38 cellular contexts compared by ENCODE assay signal in genomic region chr3:41593760-41594159, GRCh38.
"Had no signal": no experiment of that assay in that cellular context is flagged by ENCODE, and none has a peak within 500 bp of the region (broad histone marks: within the 10 kb centered on the region; RNA-seq: fewer than 3 reads in every experiment).

No MANE protein-coding gene starts in this region.

- H3K36me3 Mint-ChIP-seq: activated naive CD4-positive, alpha-beta T cell treated with anti-CD3 and anti-CD28 coated beads, Interleukin-2, amount 10 ng/mL, durations not matched to agents 7 days and 5 days; activated naive CD4-positive, alpha-beta T cell treated with anti-CD3 and anti-CD28 coated beads, Interleukin-2, amount 50 U/mL, for 72 hours; activated naive CD8-positive, alpha-beta T cell treated with anti-CD3 and anti-CD28 coated beads, Interleukin-2, amount 10 ng/mL, durations not matched to agents 7 days and 5 days; brain had no signal

- H3K4me3 Mint-ChIP-seq: activated naive CD4-positive, alpha-beta T cell treated with anti-CD3 and anti-CD28 coated beads for 36 hours; activated naive CD4-positive, alpha-beta T cell treated with anti-CD3 and anti-CD28 coated beads, Interleukin-2, amount 10 ng/mL, durations not matched to agents 7 days and 5 days; activated naive CD4-positive, alpha-beta T cell treated with anti-CD3 and anti-CD28 coated beads, Interleukin-2, amount 50 U/mL, for 24 hours; activated naive CD8-positive, alpha-beta T cell; activated naive CD8-positive, alpha-beta T cell treated with anti-CD3 and anti-CD28 coated beads for 36 hours; activated naive CD8-positive, alpha-beta T cell treated with anti-CD3 and anti-CD28 coated beads, Interleukin-2, amount 10 ng/mL, durations not matched to agents 7 days and 5 days; activated naive CD8-positive, alpha-beta T cell treated with anti-CD3 and anti-CD28 coated beads, Interleukin-2, amount 50 U/mL, for 24 hours; activated T-cell treated with anti-CD3 and anti-CD28 coated beads, Interleukin-2, amount 50 U/mL, for 24 hours; activated T-cell treated with anti-CD3 and anti-CD28 coated beads, Interleukin-2, amount 50 U/mL, for 4 hours; activated T-cell treated with anti-CD3 and anti-CD28 coated beads, Interleukin-2, amount 50 U/mL, for 72 hours; activated T-helper 1 cell treated with anti-CD3 and anti-CD28 coated beads, Interleukin-12 subunit alpha, Interleukin-12 subunit beta, Interleukin-2, Interleukin-4 antibody, amounts not matched to agents 30 ng/mL and 10 ng/mL and 1 ng/mL, durations not matched to agents 14 hours and 24 hours and 36 hours; activated T-helper 17 cell treated with anti-CD3 and anti-CD28 coated beads, Interleukin-2, amount 50 U/mL, for 72 hours; brain; central memory CD8-positive, alpha-beta T cell had no signal

- ATAC-seq: activated naive CD4-positive, alpha-beta T cell treated with anti-CD3 and anti-CD28 coated beads, Interleukin-2, amount 50 U/mL, for 72 hours; activated naive CD8-positive, alpha-beta T cell treated with anti-CD3 and anti-CD28 coated beads, Interleukin-2, amount 50 U/mL, for 24 hours; activated T-cell treated with anti-CD3 and anti-CD28 coated beads, Interleukin-2, amount 50 U/mL, for 4 hours; activated T-cell treated with anti-CD3 and anti-CD28 coated beads, Interleukin-2, amount 50 U/mL, for 72 hours; activated T-helper 17 cell treated with anti-CD3 and anti-CD28 coated beads, Interleukin-2, amount 50 U/mL, for 72 hours; body of pancreas had no signal

- H3K27ac ChIP-seq: adrenal gland, ascending aorta, body of pancreas, brain microvascular endothelial cell, breast epithelium, cardiac muscle cell had no signal

- H3K27me3 ChIP-seq: adrenal gland, ascending aorta, body of pancreas, brain microvascular endothelial cell, breast epithelium, cardiac muscle cell had no signal

- H3K4me1 Mint-ChIP-seq: activated naive CD4-positive, alpha-beta T cell treated with anti-CD3 and anti-CD28 coated beads, Interleukin-2, amount 10 ng/mL, durations not matched to agents 7 days and 5 days; activated naive CD4-positive, alpha-beta T cell treated with anti-CD3 and anti-CD28 coated beads, Interleukin-2, amount 50 U/mL, for 24 hours; activated naive CD8-positive, alpha-beta T cell treated with anti-CD3 and anti-CD28 coated beads for 36 hours; activated naive CD8-positive, alpha-beta T cell treated with anti-CD3 and anti-CD28 coated beads, Interleukin-2, amount 50 U/mL, for 24 hours; activated T-helper 17 cell treated with anti-CD3 and anti-CD28 coated beads, Interleukin-2, amount 50 U/mL, for 72 hours; central memory CD8-positive, alpha-beta T cell had no signal

- H3K9me3 Mint-ChIP-seq: activated naive CD4-positive, alpha-beta T cell treated with anti-CD3 and anti-CD28 coated beads for 36 hours; activated naive CD4-positive, alpha-beta T cell treated with anti-CD3 and anti-CD28 coated beads, Interleukin-2, amount 10 ng/mL, durations not matched to agents 7 days and 5 days; activated naive CD4-positive, alpha-beta T cell treated with anti-CD3 and anti-CD28 coated beads, Interleukin-2, amount 50 U/mL, for 24 hours; activated naive CD8-positive, alpha-beta T cell treated with anti-CD3 and anti-CD28 coated beads for 36 hours; activated naive CD8-positive, alpha-beta T cell treated with anti-CD3 and anti-CD28 coated beads, Interleukin-2, amount 50 U/mL, for 24 hours; activated T-cell treated with anti-CD3 and anti-CD28 coated beads, Interleukin-2, amount 50 U/mL, for 24 hours; activated T-cell treated with anti-CD3 and anti-CD28 coated beads, Interleukin-2, amount 50 U/mL, for 4 hours; activated T-helper 1 cell treated with anti-CD3 and anti-CD28 coated beads, Interleukin-12 subunit alpha, Interleukin-12 subunit beta, Interleukin-2, Interleukin-4 antibody, amounts not matched to agents 30 ng/mL and 10 ng/mL and 1 ng/mL, durations not matched to agents 14 hours and 24 hours and 36 hours; activated T-helper 17 cell treated with anti-CD3 and anti-CD28 coated beads, Interleukin-2, amount 50 U/mL, for 72 hours; activated T-helper 2 cell treated with anti-CD3 and anti-CD28 coated beads, Interferon-gamma antibody, Interleukin-2, Interleukin-4, amounts not matched to agents 10 μg/mL and 5 μg/mL and 100 μg/mL, durations not matched to agents 14 hours and 24 hours and 36 hours; brain; central memory CD8-positive, alpha-beta T cell had no signal

- H3K27me3 Mint-ChIP-seq: activated naive CD4-positive, alpha-beta T cell treated with anti-CD3 and anti-CD28 coated beads, Interleukin-2, amount 10 ng/mL, durations not matched to agents 7 days and 5 days; activated naive CD4-positive, alpha-beta T cell treated with anti-CD3 and anti-CD28 coated beads, Interleukin-2, amount 50 U/mL, for 24 hours; activated naive CD8-positive, alpha-beta T cell; activated naive CD8-positive, alpha-beta T cell treated with anti-CD3 and anti-CD28 coated beads for 36 hours; activated naive CD8-positive, alpha-beta T cell treated with anti-CD3 and anti-CD28 coated beads, Interleukin-2, amount 10 ng/mL, durations not matched to agents 7 days and 5 days; activated naive CD8-positive, alpha-beta T cell treated with anti-CD3 and anti-CD28 coated beads, Interleukin-2, amount 50 U/mL, for 24 hours; activated T-cell treated with anti-CD3 and anti-CD28 coated beads, Interleukin-2, amount 50 U/mL, for 24 hours; activated T-helper 17 cell treated with anti-CD3 and anti-CD28 coated beads, Interleukin-2, amount 50 U/mL, for 72 hours; central memory CD8-positive, alpha-beta T cell had no signal

- H3K4me1 ChIP-seq: ascending aorta, body of pancreas, breast epithelium had no signal

- H3K36me3 ChIP-seq: adrenal gland, ascending aorta, brain microvascular endothelial cell, breast epithelium, cardiac muscle cell had no signal

- DNase-seq: activated effector memory CD4-positive, alpha-beta T cell treated with anti-CD3 and anti-CD28 coated beads, Interleukin-2, amount 50 U/mL, for 16 hours; activated effector memory CD4-positive, alpha-beta T cell treated with Interleukin-2 at 50 U/mL for 16 hours; activated gamma-delta T cell; activated gamma-delta T cell treated with Interleukin-2 at 50 U/mL for 16 hours; activated naive CD4-positive, alpha-beta T cell; activated naive CD4-positive, alpha-beta T cell treated with anti-CD3 and anti-CD28 coated beads for 36 hours; activated naive CD4-positive, alpha-beta T cell treated with anti-CD3 and anti-CD28 coated beads, Interleukin-2, amount 10 ng/mL, durations not matched to agents 7 days and 5 days; activated naive CD4-positive, alpha-beta T cell treated with anti-CD3 and anti-CD28 coated beads, Interleukin-2, amount 50 U/mL, for 16 hours; activated naive CD4-positive, alpha-beta T cell treated with Interleukin-2 at 50 U/mL for 16 hours; activated naive CD8-positive, alpha-beta T cell treated with anti-CD3 and anti-CD28 coated beads for 36 hours; activated naive CD8-positive, alpha-beta T cell treated with anti-CD3 and anti-CD28 coated beads, Interleukin-2, amount 10 ng/mL, durations not matched to agents 7 days and 5 days; activated naive CD8-positive, alpha-beta T cell treated with anti-CD3 and anti-CD28 coated beads, Interleukin-2, amount 50 U/mL, for 24 hours; activated T-cell treated with anti-CD3 and anti-CD28 coated beads, Interleukin-2, amount 50 U/mL, for 1 hour; activated T-cell treated with anti-CD3 and anti-CD28 coated beads, Interleukin-2, amount 50 U/mL, for 24 hours; activated T-cell treated with anti-CD3 and anti-CD28 coated beads, Interleukin-2, amount 50 U/mL, for 4 hours; activated T-cell treated with anti-CD3 and anti-CD28 coated beads, Interleukin-2, amount 50 U/mL, for 48 hours; activated T-cell treated with anti-CD3 and anti-CD28 coated beads, Interleukin-2, amount 50 U/mL, for 72 hours; adrenal gland; amniotic stem cell; amygdala; anterior cingulate cortex; aorta; body of pancreas; brain microvascular endothelial cell; caudate nucleus; central memory CD4-positive, alpha-beta T cell; cerebellar nuclear complex had no signal

- H3K27ac Mint-ChIP-seq: activated naive CD4-positive, alpha-beta T cell treated with anti-CD3 and anti-CD28 coated beads for 36 hours; activated naive CD4-positive, alpha-beta T cell treated with anti-CD3 and anti-CD28 coated beads, Interleukin-2, amount 10 ng/mL, durations not matched to agents 7 days and 5 days; activated naive CD4-positive, alpha-beta T cell treated with anti-CD3 and anti-CD28 coated beads, Interleukin-2, amount 50 U/mL, for 24 hours; activated naive CD4-positive, alpha-beta T cell treated with anti-CD3 and anti-CD28 coated beads, Interleukin-2, amount 50 U/mL, for 72 hours; activated naive CD8-positive, alpha-beta T cell; activated naive CD8-positive, alpha-beta T cell treated with anti-CD3 and anti-CD28 coated beads for 36 hours; activated naive CD8-positive, alpha-beta T cell treated with anti-CD3 and anti-CD28 coated beads, Interleukin-2, amount 10 ng/mL, durations not matched to agents 7 days and 5 days; activated naive CD8-positive, alpha-beta T cell treated with anti-CD3 and anti-CD28 coated beads, Interleukin-2, amount 50 U/mL, for 24 hours; activated T-cell treated with anti-CD3 and anti-CD28 coated beads, Interleukin-2, amount 50 U/mL, for 24 hours; activated T-cell treated with anti-CD3 and anti-CD28 coated beads, Interleukin-2, amount 50 U/mL, for 72 hours; activated T-helper 1 cell treated with anti-CD3 and anti-CD28 coated beads, Interleukin-12 subunit alpha, Interleukin-12 subunit beta, Interleukin-2, Interleukin-4 antibody, amounts not matched to agents 30 ng/mL and 10 ng/mL and 1 ng/mL, durations not matched to agents 14 hours and 24 hours and 36 hours; activated T-helper 17 cell treated with anti-CD3 and anti-CD28 coated beads, Interleukin-2, amount 50 U/mL, for 72 hours; activated T-helper 2 cell treated with anti-CD3 and anti-CD28 coated beads, Interferon-gamma antibody, Interleukin-2, Interleukin-4, amounts not matched to agents 10 μg/mL and 5 μg/mL and 100 μg/mL, durations not matched to agents 14 hours and 24 hours and 36 hours; brain had no signal

- H3K4me3 ChIP-seq: adrenal gland, ascending aorta, body of pancreas, breast epithelium, cardiac muscle cell had no signal
